Comparison of ENCODE assay signal across 32 cellular contexts in the genomic region with DNA sequence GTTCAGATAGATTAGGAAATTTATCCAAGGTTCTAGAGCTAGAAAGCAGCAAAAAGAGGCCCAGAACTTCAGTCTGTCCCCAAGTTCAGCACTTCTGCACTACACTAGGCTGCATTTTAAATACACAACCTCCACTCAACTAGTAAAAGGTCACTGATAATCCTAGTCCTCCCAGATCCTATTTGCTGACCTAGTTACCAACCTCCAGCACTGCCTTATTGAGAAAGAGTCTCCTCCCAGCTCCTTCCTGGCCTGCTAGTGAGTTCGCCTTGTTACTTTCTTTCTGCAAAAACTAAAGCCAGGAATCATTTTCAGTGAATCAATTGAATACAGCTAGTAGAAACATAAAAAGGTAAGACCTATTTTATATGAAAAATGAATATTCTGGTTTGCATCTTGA.
"Had no signal": no experiment of that assay in that cellular context is flagged by ENCODE, and none has a peak within 500 bp of the region (broad histone marks: within the 10 kb centered on the region; RNA-seq: fewer than 3 reads in every experiment).

No MANE protein-coding gene starts in this region.

- ATAC-seq: activated CD4-positive, alpha-beta T cell treated with anti-CD3 and anti-CD28 coated beads for 36 hours; activated CD4-positive, CD25-positive, alpha-beta regulatory T cell treated with anti-CD3 and anti-CD28 coated beads, Interleukin-2, amount 50 U/mL, for 24 hours; activated CD8-positive, alpha-beta T cell treated with anti-CD3 and anti-CD28 coated beads, Interleukin-2, amount 10 ng/mL, durations not matched to agents 7 days and 5 days; activated naive CD8-positive, alpha-beta T cell treated with anti-CD3 and anti-CD28 coated beads, Interleukin-2, amount 50 U/mL, for 24 hours; K562; PC-3; Right ventricle myocardium inferior; WTC11 had no signal

- H3K9me3 Mint-ChIP-seq: activated CD4-positive, alpha-beta T cell treated with anti-CD3 and anti-CD28 coated beads, Interleukin-2, amount 10 ng/mL, durations not matched to agents 7 days and 5 days; activated naive CD4-positive, alpha-beta T cell treated with anti-CD3 and anti-CD28 coated beads, Interleukin-2, amount 10 ng/mL, durations not matched to agents 7 days and 5 days; activated naive CD8-positive, alpha-beta T cell treated with anti-CD3 and anti-CD28 coated beads, Interleukin-2, amount 50 U/mL, for 24 hours; activated T-cell treated with anti-CD3 and anti-CD28 coated beads, Interleukin-2, amount 50 U/mL, for 24 hours; activated T-helper 2 cell treated with anti-CD3 and anti-CD28 coated beads, Interferon-gamma antibody, Interleukin-2, Interleukin-4, amounts not matched to agents 10 μg/mL and 5 μg/mL and 100 μg/mL, durations not matched to agents 14 hours and 24 hours and 36 hours; WTC11 had no signal

- H3K4me1 Mint-ChIP-seq: activated CD4-positive, alpha-beta T cell treated with anti-CD3 and anti-CD28 coated beads, Interleukin-2, amount 10 ng/mL, durations not matched to agents 7 days and 5 days; activated naive CD4-positive, alpha-beta T cell treated with anti-CD3 and anti-CD28 coated beads, Interleukin-2, amount 10 ng/mL, durations not matched to agents 7 days and 5 days had no signal

- H3K36me3 ChIP-seq: brain microvascular endothelial cell, Peyer's patch had no signal

- H3K4me3 ChIP-seq: K562, Peyer's patch had no signal

- H3K27ac Mint-ChIP-seq: activated CD4-positive, alpha-beta T cell treated with anti-CD3 and anti-CD28 coated beads for 36 hours; activated CD4-positive, alpha-beta T cell treated with anti-CD3 and anti-CD28 coated beads, Interleukin-2, amount 10 ng/mL, durations not matched to agents 7 days and 5 days; activated CD8-positive, alpha-beta T cell treated with anti-CD3 and anti-CD28 coated beads, Interleukin-2, amount 10 ng/mL, durations not matched to agents 7 days and 5 days; activated naive CD4-positive, alpha-beta T cell treated with anti-CD3 and anti-CD28 coated beads, Interleukin-2, amount 10 ng/mL, durations not matched to agents 7 days and 5 days; activated naive CD8-positive, alpha-beta T cell; activated naive CD8-positive, alpha-beta T cell treated with anti-CD3 and anti-CD28 coated beads, Interleukin-2, amount 50 U/mL, for 24 hours; activated T-cell treated with anti-CD3 and anti-CD28 coated beads, Interleukin-2, amount 50 U/mL, for 24 hours; activated T-helper 2 cell treated with anti-CD3 and anti-CD28 coated beads, Interferon-gamma antibody, Interleukin-2, Interleukin-4, amounts not matched to agents 10 μg/mL and 5 μg/mL and 100 μg/mL, durations not matched to agents 14 hours and 24 hours and 36 hours; WTC11 had no signal

- H3K36me3 Mint-ChIP-seq: activated naive CD4-positive, alpha-beta T cell treated with anti-CD3 and anti-CD28 coated beads, Interleukin-2, amount 10 ng/mL, durations not matched to agents 7 days and 5 days; activated naive CD8-positive, alpha-beta T cell; WTC11 had no signal

- H3K27me3 Mint-ChIP-seq: activated naive CD8-positive, alpha-beta T cell had no signal

- H3K27ac ChIP-seq: brain microvascular endothelial cell, Peyer's patch had no signal

- H3K4me3 Mint-ChIP-seq: activated CD4-positive, alpha-beta T cell treated with anti-CD3 and anti-CD28 coated beads for 36 hours; activated CD4-positive, alpha-beta T cell treated with anti-CD3 and anti-CD28 coated beads, Interleukin-2, amount 10 ng/mL, durations not matched to agents 7 days and 5 days; activated CD8-positive, alpha-beta T cell treated with anti-CD3 and anti-CD28 coated beads, Interleukin-2, amount 10 ng/mL, durations not matched to agents 7 days and 5 days; activated naive CD4-positive, alpha-beta T cell treated with anti-CD3 and anti-CD28 coated beads, Interleukin-2, amount 10 ng/mL, durations not matched to agents 7 days and 5 days; activated naive CD8-positive, alpha-beta T cell; activated naive CD8-positive, alpha-beta T cell treated with anti-CD3 and anti-CD28 coated beads, Interleukin-2, amount 50 U/mL, for 24 hours; activated T-cell treated with anti-CD3 and anti-CD28 coated beads, Interleukin-2, amount 50 U/mL, for 24 hours; WTC11 had no signal

- DNase-seq: activated CD4-positive, alpha-beta T cell treated with anti-CD3 and anti-CD28 coated beads for 36 hours; activated CD4-positive, alpha-beta T cell treated with anti-CD3 and anti-CD28 coated beads, Interleukin-2, amount 10 ng/mL, durations not matched to agents 7 days and 5 days; activated CD4-positive, alpha-beta T cell treated with anti-CD3 and anti-CD28 coated beads, Interleukin-2, amount 50 U/mL, for 48 hours; activated CD8-positive, alpha-beta T cell treated with anti-CD3 and anti-CD28 coated beads, Interleukin-2, amount 10 ng/mL, durations not matched to agents 7 days and 5 days; activated gamma-delta T cell; activated naive CD4-positive, alpha-beta T cell treated with anti-CD3 and anti-CD28 coated beads, Interleukin-2, amount 10 ng/mL, durations not matched to agents 7 days and 5 days; activated naive CD8-positive, alpha-beta T cell treated with anti-CD3 and anti-CD28 coated beads, Interleukin-2, amount 50 U/mL, for 24 hours; activated T-cell treated with anti-CD3 and anti-CD28 coated beads, Interleukin-2, amount 50 U/mL, for 24 hours; anterior cingulate cortex; brain microvascular endothelial cell; central memory CD4-positive, alpha-beta T cell; NCI-H1092 treated with DMSO at 0.1 percent for 48 hours; NCI-H146; NCI-H187; NCI-H2029 treated with DMSO at 0.1 percent for 48 hours; NCI-H2107; NCI-H2171; NCI-H524; NCI-H69; NK-92 treated with Interleukin-12 subunit alpha and Interleukin-12 subunit beta, amount 100 ng/mL, for 24 hours; Peyer's patch; RPMI8226; SIG-M5; SW 1271; T1000 had no signal

- H3K4me1 ChIP-seq: Peyer's patch had no signal

- H3K9me3 ChIP-seq: Peyer's patch had no signal

- H3K27me3 ChIP-seq: brain microvascular endothelial cell, Peyer's patch had no signal
